ENCODE assay signal across 11 cellular contexts in genomic region chr7:41491313-41491712, GRCh38.
"Had no signal": no experiment of that assay in that cellular context is flagged by ENCODE, and none has a peak within 500 bp of the region (broad histone marks: within the 10 kb centered on the region; RNA-seq: fewer than 3 reads in every experiment).

No MANE protein-coding gene starts in this region.

- DNase-seq: activated CD4-positive, alpha-beta T cell treated with anti-CD3 and anti-CD28 coated beads, Interleukin-2, amount 10 ng/mL, durations not matched to agents 7 days and 5 days; activated CD8-positive, alpha-beta memory T cell treated with anti-CD3 and anti-CD28 coated beads, Interleukin-2, amount 50 U/mL, for 48 hours; activated naive CD8-positive, alpha-beta T cell treated with anti-CD3 and anti-CD28 coated beads for 36 hours; dorsolateral prefrontal cortex; endodermal cell; erythroblast; hypothalamus; ovary; stimulated activated CD4-positive, alpha-beta T cell treated with anti-CD3 and anti-CD28 coated beads, Interleukin-12 subunit alpha, Interleukin-12 subunit beta, amount 100 ng/mL, for 4 hours had no signal

- H3K27ac ChIP-seq: dorsolateral prefrontal cortex, ovary, thyroid gland had no signal

- H3K9me3 ChIP-seq: ovary, thyroid gland had no signal

- H3K36me3 ChIP-seq: ovary, thyroid gland had no signal

- ATAC-seq: stimulated activated memory B cell treated with anti-CD40 and anti-IgM and Interleukin-4, amounts not matched to agents 10 μg/mL and 1 μg/mL and 100 μg/mL, for 72 hours had no signal

- H3K27me3 ChIP-seq: ovary, thyroid gland had no signal

- H3K4me3 ChIP-seq: dorsolateral prefrontal cortex, ovary, thyroid gland had no signal
